In genomic region chr4:152462047-152462446, GRCh38 we compare ENCODE assay signal across 10 cellular contexts.
A peak's percentile ranks its signal among the peaks of the same experiment; 100 is the strongest.
DNase-seq lines count a peak whose midpoint lies in the region; ATAC-seq and TF ChIP-seq lines count a peak whose summit lies in the region.
"Had no signal": no experiment of that assay in that cellular context is flagged by ENCODE, and none has a peak within 500 bp of the region (broad histone marks: within the 10 kb centered on the region; RNA-seq: fewer than 3 reads in every experiment).

No MANE protein-coding gene starts in this region.

- intact Hi-C loops in left colon (cut with DNase I, micrococcal nuclease) = no loop called here
- intact Hi-C loops in gastrocnemius medialis (cut with DNase I; ENCODE audit: low total_unique reads) = no loop called here
- intact Hi-C loops in right cardiac atrium (cut with DNase I) = no loop called here

- H3K4me3 ChIP-seq in gastrocnemius medialis = no peak overlapping the region
- H3K4me3 ChIP-seq in right cardiac atrium (ENCODE audit: low read length) = no peak overlapping the region
- H3K4me3 ChIP-seq: SK-N-MC had no signal

- DNase-seq in left colon = no peak
- DNase-seq in gastrocnemius medialis = no peak
- DNase-seq in right cardiac atrium = no peak
- DNase-seq: naive thymus-derived CD8-positive, alpha-beta T cell had no signal

- in situ Hi-C loops in gastrocnemius medialis (cut with MboI; ENCODE audit: low sequenced_read_pairs in 4 of 4) = no loop called here

- no peak overlapping the region for H3K27ac ChIP-seq in gastrocnemius medialis
- no peak overlapping the region for H3K27ac ChIP-seq in right cardiac atrium (ENCODE audit: low read length)
- H3K27ac ChIP-seq: SK-N-MC had no signal

- H3K36me3 ChIP-seq in gastrocnemius medialis = no peaks in the 10 kb centered on the region

- TF ChIP-seq POLR2A in gastrocnemius medialis (IDR thresholded peaks at IDR 0.05) = no peak

- no peak for TF ChIP-seq CTCF in gastrocnemius medialis (IDR thresholded peaks at IDR 0.05 in 4 of 5, conservative IDR thresholded peaks at IDR 0.05 in 1 of 5)

- ATAC-seq in GM18519 (IDR thresholded peaks at IDR 0.05; ENCODE audit: low FRiP score, unreplicated experiment) (peak; percentile 41), GM21723 (IDR thresholded peaks at IDR 0.05; ENCODE audit: unreplicated experiment) (peak; percentile 61), HG03521 (IDR thresholded peaks at IDR 0.05; ENCODE audit: unreplicated experiment) (peak; percentile 55), left colon (peak; percentile 29), gastrocnemius medialis (no peak), GM21367 (IDR thresholded peaks at IDR 0.05; ENCODE audit: unreplicated experiment) (no peak), HG02588 (IDR thresholded peaks at IDR 0.05; ENCODE audit: unreplicated experiment) (no peak), right cardiac atrium (no peak)
- ATAC-seq: naive thymus-derived CD8-positive, alpha-beta T cell had no signal

- 81% methylated on average over 2 of the region's 2 CpGs for WGBS in right cardiac atrium

- H3K9me3 ChIP-seq in gastrocnemius medialis (no peaks in the 10 kb centered on the region), right cardiac atrium (ENCODE audit: control insufficient read depth, low read length) (no peaks in the 10 kb centered on the region)

- H3K27me3 ChIP-seq in gastrocnemius medialis = no peaks in the 10 kb centered on the region
- no peaks in the 10 kb centered on the region for H3K27me3 ChIP-seq in right cardiac atrium (ENCODE audit: control insufficient read depth, insufficient read depth)

- H3K4me1 ChIP-seq in gastrocnemius medialis (no peaks in the 10 kb centered on the region), right cardiac atrium (ENCODE audit: control insufficient read depth, insufficient read depth, low read length) (peaks cover 3% of the 10 kb centered on the region)

Comparison
In these comparisons a context has a peak if more than half of its experiments do, and no peak if none do; other contexts are left out.
1. ATAC-seq: peak in GM18519 (single experiment), GM21723 (single experiment), HG03521 (single experiment) and left colon (single experiment); none in gastrocnemius medialis (0 of 2), GM21367 (single experiment), HG02588 (single experiment) and right cardiac atrium (0 of 2).